ENCODE assay signal across 8 cellular contexts in genomic region chr2:84888401-84889276, GRCh38. TPM values are rescaled to one million over a fixed set of nuclear protein-coding genes. Genes with fewer than 3 reads are reported as not detected.
DNase-seq lines count a peak whose midpoint lies in the region; ATAC-seq, FAIRE-seq and TF ChIP-seq lines count a peak whose summit lies in the region.

No MANE protein-coding gene starts in this region.

- intact Hi-C loops in mammary epithelial cell (cut with micrococcal nuclease) = no loop called here

- peaks cover 4% of the 10 kb centered on the region; the same call in 1 of the 3 replicates for H3K4me1 ChIP-seq in A549
- no peaks in the 10 kb centered on the region for H3K4me1 ChIP-seq in RWPE2 (ENCODE audit: insufficient read depth, poor library complexity, severe bottlenecking)
- H3K4me1 ChIP-seq in mammary epithelial cell (ENCODE audit: insufficient read depth, low read length) = peaks cover 13% of the 10 kb centered on the region
- H3K4me1 ChIP-seq in urinary bladder (ENCODE audit: insufficient read depth) = no peaks in the 10 kb centered on the region

- TF ChIP-seq CTCF in A549 (IDR thresholded peaks at IDR 0.05) (no peak), RWPE2 (IDR thresholded peaks at IDR 0.05; ENCODE audit: poor library complexity, severe bottlenecking) (no peak), mammary epithelial cell (conservative IDR thresholded peaks at IDR 0.05 in 1 of 2, IDR thresholded peaks at IDR 0.05 in 1 of 2; ENCODE audit: extremely low read depth in 1 of 2, insufficient read depth in 1 of 2, low read depth in 1 of 2, low read length in 2 of 2) (no peak)

- DNase-seq in A549 (ENCODE audit: low read depth in 1 of 2, low spot score in 1 of 2) = no peak
- DNase-seq in RWPE2 (ENCODE audit: low spot score) = no peak
- peak; percentile 65 for DNase-seq in mammary epithelial cell
- DNase-seq in medulla oblongata (ENCODE audit: extremely low spot score) = peak; percentile 78
- DNase-seq in amniotic stem cell (lab: John Stamatoyannopoulos, UW) = no peak

- no TSS peak for BruUV-seq in mammary epithelial cell (replicated peaks; lab: Mats Ljungman, UMichigan)

- H3K27me3 ChIP-seq in RWPE2 (ENCODE audit: insufficient read depth, poor library complexity, severe bottlenecking) (no peaks in the 10 kb centered on the region), mammary epithelial cell (ENCODE audit: insufficient read depth, low read length) (no peaks in the 10 kb centered on the region)

- WGBS in A549 (ENCODE audit: missing lambda C conversion rate) = 56% methylated on average over 6 of the region's 6 CpGs
- 12% methylated on average over 6 of the region's 6 CpGs for WGBS in mammary epithelial cell (ENCODE audit: low coverage, missing lambda C conversion rate)
- 36% methylated on average over 6 of the region's 6 CpGs for WGBS in urinary bladder

- no peaks in the 10 kb centered on the region for H4K20me1 ChIP-seq in mammary epithelial cell (ENCODE audit: insufficient read depth, low read length)

- no peak for TF ChIP-seq RAD21 in A549 (conservative IDR thresholded peaks at IDR 0.05 in 1 of 2, IDR thresholded peaks at IDR 0.05 in 1 of 2)

- ATAC-seq in A549 (peak; percentile 60 to 64), GM18868 (IDR thresholded peaks at IDR 0.05; ENCODE audit: unreplicated experiment) (peak; percentile 99), HG03060 (IDR thresholded peaks at IDR 0.05; ENCODE audit: low read depth, unreplicated experiment) (peak; percentile 95), RWPE2 (ENCODE audit: low read depth) (peak; percentile 66)

- TF ChIP-seq POLR2A in A549 (IDR thresholded peaks at IDR 0.05; ENCODE audit: low read length) = no peak

- no peaks in the 10 kb centered on the region for H3K9me3 ChIP-seq in A549
- no peaks in the 10 kb centered on the region for H3K9me3 ChIP-seq in RWPE2 (ENCODE audit: severe bottlenecking)
- H3K9me3 ChIP-seq in mammary epithelial cell (replicated peaks; ENCODE audit: insufficient read depth, low read length) = no peaks in the 10 kb centered on the region

- no peak for TF ChIP-seq EP300 in A549 (IDR thresholded peaks at IDR 0.05)

- H3K27ac ChIP-seq in A549 (peak overlapping the region; percentile 2 to 65; a peak in 3 of 6 replicates), RWPE2 (ENCODE audit: poor library complexity, severe bottlenecking) (peak overlapping the region; percentile 1), mammary epithelial cell (ENCODE audit: insufficient read depth, low read depth, low read length) (peak overlapping the region; percentile 65), urinary bladder (ENCODE audit: low read depth) (peak overlapping the region; percentile 35)

- H2AFZ ChIP-seq in mammary epithelial cell (ENCODE audit: low read depth, low read length) = peak overlapping the region; percentile 99

- H3K36me3 ChIP-seq in RWPE2 (ENCODE audit: low read depth) (no peaks in the 10 kb centered on the region), mammary epithelial cell (ENCODE audit: insufficient read depth, low read length) (no peaks in the 10 kb centered on the region), urinary bladder (ENCODE audit: insufficient read depth) (no peaks in the 10 kb centered on the region)

- CTCF ChIA-PET in A549 (lab: Yijun Ruan, JAX) (interaction anchor here (0.6 to 6.9 kb wide), 4 partner anchors 16 to 278 kb away, joined by 3 to 41 read pairs (median 4); no protein-coding TSS in a partner anchor), mammary epithelial cell (lab: Charles Lee; ENCODE audit: low non-redundant PET) (no interaction called here)

- dilution Hi-C loops in mammary epithelial cell (cut with HindIII; ENCODE audit: low sequenced_read_pairs) = no loop called here

- no peaks in the 10 kb centered on the region for H3K79me2 ChIP-seq in mammary epithelial cell (ENCODE audit: insufficient read depth, low read length)

- H3K9ac ChIP-seq in mammary epithelial cell (ENCODE audit: insufficient read depth, low read length) = peak overlapping the region; percentile 54

- FAIRE-seq in A549 (lab: Jason Lieb, UNC) = no peak

- H3K4me2 ChIP-seq in A549 = peak overlapping the region; percentile 43
- peak overlapping the region; percentile 83 for H3K4me2 ChIP-seq in mammary epithelial cell (ENCODE audit: insufficient read depth, low read depth, low read length)

- in situ Hi-C loops in mammary epithelial cell (cut with MboI; ENCODE audit: low sequenced_read_pairs in 2 of 2) = loop anchor here in 1 of 2 donors (25.0 kb wide), 1 partner anchor 401 kb away; no protein-coding TSS in a partner anchor

- H3K4me3 ChIP-seq in A549 = no peak overlapping the region
- no peak overlapping the region for H3K4me3 ChIP-seq in RWPE2 (ENCODE audit: severe bottlenecking)
- H3K4me3 ChIP-seq in mammary epithelial cell (replicated peaks in 1 of 3; ENCODE audit: insufficient read depth in 1 of 3, low read depth in 2 of 3, low read length in 3 of 3) = peak overlapping the region in 2 of 3 experiments; percentile 16 to 28
- H3K4me3 ChIP-seq in urinary bladder (ENCODE audit: low read depth, low read length) = no peak overlapping the region

- POLR2A ChIA-PET in A549 (lab: Yijun Ruan, JAX) = interaction anchor here (0.6 to 1.4 kb wide), 2 partner anchors 9 to 13 kb away, joined by 3 to 8 read pairs; no protein-coding TSS in a partner anchor

TF ChIP-seq in A549, 52 proteins besides CTCF, POLR2A, EP300 and RAD21:
- 0 out of 4 replicates have a peak, but pooled peaks of 1 of the 2 experiments have one; percentile 34 for TF ChIP-seq CEBPB (IDR thresholded peaks at IDR 0.05)
- TF ChIP-seq PHF8 (IDR thresholded peaks at IDR 0.05; ENCODE audit: borderline replicate concordance, low read depth) = no peak
- peak; percentile 53 for TF ChIP-seq MAFK (IDR thresholded peaks at IDR 0.05; ENCODE audit: partially characterized antibody)

RNA-seq across cellular contexts. Expression of gene TRABD2A, which starts 7.8 kb away (rescaled TPM):
- polyA plus RNA-seq in A549 (2011; rRNA removed) = 6.1 and 8.1 TPM in 2 replicates
- 6.3 and 8.3 TPM in 2 replicates for polyA plus RNA-seq in A549 (2012; cell fraction: cytosol; rRNA removed)
- 8.9 and 9.0 TPM in 2 replicates for polyA plus RNA-seq in A549 (2012; cell fraction: nucleus; rRNA removed)
- polyA plus RNA-seq in A549 (2017; fragmentation: RNase III; extraction: RNeasy Plus Mini Kit Qiagen cat#74134 plus additional on column Dnase treatment) = 7.0 to 7.4 TPM (median 7.1 TPM) in 3 replicates
- 18.1 and 18.9 TPM in 2 replicates for polyA minus RNA-seq in A549 (2011; rRNA and poly(A)+ RNA removed)
- 10 to 100 TPM in 1 of 2 donors, 1 to 10 TPM in 1; 9.7 to 20.7 TPM for total RNA-seq in mammary epithelial cell
- polyA plus RNA-seq in mammary epithelial cell = 11.5 TPM
- polyA minus RNA-seq in mammary epithelial cell = 16.4 TPM
- total RNA-seq in urinary bladder = 1.3 TPM
- polyA plus RNA-seq in urinary bladder = 0.61 TPM

RNA-seq across cellular contexts. Expression of gene TMSB10, which starts 16.8 kb away (rescaled TPM):
- polyA plus RNA-seq in A549 (2011; rRNA removed) (2,292 and 3,109 TPM in 2 replicates), A549 (2017; fragmentation: RNase III; extraction: RNeasy Plus Mini Kit Qiagen cat#74134 plus additional on column Dnase treatment) (6,648 to 7,189 TPM (median 7,015 TPM) in 3 replicates), mammary epithelial cell (9,658 TPM), urinary bladder (1,628 TPM)
- 4,680 and 6,577 TPM in 2 replicates for polyA plus RNA-seq in A549 (2012; cell fraction: cytosol; rRNA removed)
- 1,922 and 4,092 TPM in 2 replicates for polyA plus RNA-seq in A549 (2012; cell fraction: nucleus; rRNA removed)
- polyA minus RNA-seq in A549 (2011; rRNA and poly(A)+ RNA removed) = 369 and 387 TPM in 2 replicates
- total RNA-seq in mammary epithelial cell (1,000 to 10,000 TPM; 3,165 to 4,185 TPM), urinary bladder (2,618 TPM)
- polyA minus RNA-seq in mammary epithelial cell = 1,882 TPM

Comparison
In these comparisons a context has a peak if more than half of its experiments do, and no peak if none do; other contexts are left out.
1. DNase-seq: peak in mammary epithelial cell (single experiment) and medulla oblongata (single experiment); none in A549 (0 of 2), RWPE2 (single experiment) and amniotic stem cell (single experiment).
2. H3K27ac ChIP-seq: peak in every context shown above with its lines; median percentile 65 in mammary epithelial cell; 35 in urinary bladder; 34 in A549; 1 in RWPE2.
3. H3K4me3 ChIP-seq: peak in mammary epithelial cell (2 of 3); none in A549 (single experiment), RWPE2 (single experiment) and urinary bladder (single experiment).
4. Peak in every context shown above with its lines, with median percentiles within 50 percentile points of each other: ATAC-seq.